Comparison of ENCODE assay signal across 8 cellular contexts in the genomic region with DNA sequence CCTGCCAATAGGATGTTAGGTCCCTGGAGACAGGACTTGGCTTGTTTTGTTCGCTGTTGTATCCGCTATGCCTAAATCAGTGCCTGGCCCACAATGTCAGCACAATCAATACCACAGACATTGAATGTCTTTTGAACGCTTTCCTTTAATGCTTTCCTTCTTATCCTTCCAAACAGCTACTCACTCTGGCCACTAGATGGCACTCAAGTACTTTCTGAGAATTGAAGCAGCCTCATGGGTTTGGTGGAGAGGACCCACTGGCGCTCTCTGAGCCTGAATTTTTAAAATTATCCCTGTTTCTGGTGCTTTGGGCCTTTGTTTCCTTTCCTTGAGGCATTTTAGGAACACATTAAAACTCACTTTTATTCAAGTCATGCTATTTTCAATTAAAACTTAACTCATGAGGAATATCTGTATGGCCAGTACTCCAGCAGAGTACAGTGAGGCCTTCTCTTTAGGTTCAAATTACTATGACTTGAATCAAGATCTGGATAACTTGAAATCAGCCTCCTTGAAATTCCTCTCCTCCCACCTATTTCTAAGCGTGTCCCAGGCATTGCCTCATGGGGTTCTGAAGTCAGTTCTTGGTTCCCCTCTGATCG. TPM values are rescaled to one million over a fixed set of nuclear protein-coding genes. Genes with fewer than 3 reads are reported as not detected.
A peak's percentile ranks its signal among the peaks of the same experiment; 100 is the strongest.
DNase-seq lines count a peak whose midpoint lies in the region; ATAC-seq and TF ChIP-seq lines count a peak whose summit lies in the region.

No MANE protein-coding gene starts in this region.

- TF ChIP-seq RAD21 in HCT116 (IDR thresholded peaks at IDR 0.05; ENCODE audit: low read depth) = peak; percentile 92

- TF ChIP-seq CTCF in HCT116 (IDR thresholded peaks at IDR 0.05 in 2 of 3, conservative IDR thresholded peaks at IDR 0.05 in 1 of 3; ENCODE audit: borderline replicate concordance in 1 of 3, insufficient read depth in 1 of 3, low read depth in 2 of 3, low read length in 2 of 3) (peak; percentile 82 to 97 (median 82)), fibroblast of pulmonary artery (IDR thresholded peaks at IDR 0.05; ENCODE audit: low read length, missing control alignments) (peak; percentile 88), ovary (IDR thresholded peaks at IDR 0.05) (peak; percentile 63 to 80 (median 78))

- H3K27me3 ChIP-seq in HCT116 (ENCODE audit: insufficient read depth, low read length) (no peaks in the 10 kb centered on the region; the same call in 1 of the 2 replicates), ovary (no peaks in the 10 kb centered on the region)

- H3K4me3 ChIP-seq in HCT116 (replicated peaks in 1 of 2; ENCODE audit: low read depth in 1 of 2, low read length in 2 of 2) (no peak overlapping the region), fibroblast of pulmonary artery (replicated peaks; ENCODE audit: low read depth, low read length) (no peak overlapping the region), ovary (no peak overlapping the region)

- DNase-seq in COLO829 (ENCODE audit: low spot score) (peak; percentile 82), HCT116 (ENCODE audit: low read depth, low spot score) (peak; percentile 68), NCI-H748 treated with DMSO at 0.1 percent for 48 hours (lab: John Stamatoyannopoulos, UW) (peak; percentile 90), activated T-cell treated with anti-CD3 and anti-CD28 coated beads for 4 hours (peak; percentile 47), fibroblast of pulmonary artery (ENCODE audit: low read depth) (peak; percentile 86), ovary (peak in 2 of 5 donors; percentile 34 to 39), T1000 (lab: John Stamatoyannopoulos, UW) (no peak)

- H3K4me1 ChIP-seq in HCT116 (ENCODE audit: control insufficient read depth in 1 of 2, insufficient read depth in 2 of 2, low read length in 2 of 2) (peaks cover 10 to 26% of the 10 kb centered on the region in 2 experiments), ovary (ENCODE audit: insufficient read depth) (no peaks in the 10 kb centered on the region)

- TF ChIP-seq EP300 in ovary (IDR thresholded peaks at IDR 0.05) = no peak

- H3K9ac ChIP-seq in HCT116 (ENCODE audit: low read length) = no peak overlapping the region

- ATAC-seq in HCT116 (peak; percentile 54), HG03039 (IDR thresholded peaks at IDR 0.05; ENCODE audit: unreplicated experiment) (no peak)

- RAD21 ChIA-PET in HCT116 (lab: Charles Lee; ENCODE audit: low non-redundant PET in 1 of 2, low total read pairs in 2 of 2, uncharacterized antibody in 2 of 2, unreplicated experiment in 2 of 2) = interaction anchor here (0.6 to 1.1 kb wide), 2 partner anchors 80 to 119 kb away, joined by 3 read pairs; no protein-coding TSS in a partner anchor

- intact Hi-C loops in HCT116 (cut with micrococcal nuclease) = loop anchor here (1.0 to 10.0 kb wide), 5 partner anchors 119 to 1057 kb away; partner anchors contain the start of genes AIPL1, KIAA0753 and TXNDC17
- intact Hi-C loops in ovary (cut with DNase I) = loop anchor here in 2 of 4 donors (5.0 kb wide), 2 partner anchors 120 to 835 kb away; no protein-coding TSS in a partner anchor

- no peaks in the 10 kb centered on the region for H3K9me2 ChIP-seq in HCT116 (ENCODE audit: insufficient read depth)

- no TSS peak for BruUV-seq in HCT116 (replicated peaks; lab: Mats Ljungman, UMichigan)

- WGBS in ovary, 3 donors = 28 to 30% (median 28%) methylated on average over 6 of the region's 6 CpGs

- H4K20me1 ChIP-seq in HCT116 (ENCODE audit: insufficient read depth) = no peaks in the 10 kb centered on the region

- no peak overlapping the region for H3K27ac ChIP-seq in HCT116 (ENCODE audit: low read depth, low read length)
- H3K27ac ChIP-seq in ovary = no peak overlapping the region

- no peaks in the 10 kb centered on the region for H3K9me3 ChIP-seq in HCT116 (ENCODE audit: control insufficient read depth in 1 of 2, insufficient read depth in 1 of 2, low read depth in 1 of 2, low read length in 2 of 2)
- H3K9me3 ChIP-seq in ovary = no peaks in the 10 kb centered on the region

- POLR2A ChIA-PET in HCT116 (lab: Charles Lee) = no interaction called here

- H3K4me2 ChIP-seq in HCT116 (ENCODE audit: low read length) = no peak overlapping the region

- H3K79me2 ChIP-seq in HCT116 (ENCODE audit: insufficient read depth, low read length) = no peaks in the 10 kb centered on the region

- H2AFZ ChIP-seq in HCT116 (ENCODE audit: low read depth, low read length, poor library complexity, severe bottlenecking) = peak overlapping the region; percentile 77

- TF ChIP-seq POLR2A in HCT116 (IDR thresholded peaks at IDR 0.05; ENCODE audit: borderline replicate concordance, extremely low read depth, insufficient read depth, insufficient read length) (no peak), ovary (IDR thresholded peaks at IDR 0.05) (no peak)

- no peaks in the 10 kb centered on the region for H3K36me3 ChIP-seq in HCT116 (ENCODE audit: control insufficient read depth in 1 of 2, insufficient read depth in 2 of 2, low read length in 2 of 2)
- H3K36me3 ChIP-seq in ovary = no peaks in the 10 kb centered on the region

- CTCF ChIA-PET in HCT116 (lab: Charles Lee) = interaction anchor here (1.2 to 1.5 kb wide), 3 partner anchors 119 to 833 kb away, joined by 5 to 7 read pairs (median 6); no protein-coding TSS in a partner anchor

TF ChIP-seq in HCT116, 20 proteins besides CTCF, POLR2A, EP300 and RAD21:
- TF ChIP-seq, protein P1, sequence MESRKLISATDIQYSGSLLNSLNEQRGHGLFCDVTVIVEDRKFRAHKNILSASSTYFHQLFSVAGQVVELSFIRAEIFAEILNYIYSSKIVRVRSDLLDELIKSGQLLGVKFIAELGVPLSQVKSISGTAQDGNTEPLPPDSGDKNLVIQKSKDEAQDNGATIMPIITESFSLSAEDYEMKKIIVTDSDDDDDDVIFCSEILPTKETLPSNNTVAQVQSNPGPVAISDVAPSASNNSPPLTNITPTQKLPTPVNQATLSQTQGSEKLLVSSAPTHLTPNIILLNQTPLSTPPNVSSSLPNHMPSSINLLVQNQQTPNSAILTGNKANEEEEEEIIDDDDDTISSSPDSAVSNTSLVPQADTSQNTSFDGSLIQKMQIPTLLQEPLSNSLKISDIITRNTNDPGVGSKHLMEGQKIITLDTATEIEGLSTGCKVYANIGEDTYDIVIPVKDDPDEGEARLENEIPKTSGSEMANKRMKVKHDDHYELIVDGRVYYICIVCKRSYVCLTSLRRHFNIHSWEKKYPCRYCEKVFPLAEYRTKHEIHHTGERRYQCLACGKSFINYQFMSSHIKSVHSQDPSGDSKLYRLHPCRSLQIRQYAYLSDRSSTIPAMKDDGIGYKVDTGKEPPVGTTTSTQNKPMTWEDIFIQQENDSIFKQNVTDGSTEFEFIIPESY (IDR thresholded peaks at IDR 0.05; ENCODE audit: extremely low read depth, insufficient replicate concordance, low read length) = no peak
- TF ChIP-seq ELF1 (IDR thresholded peaks at IDR 0.05; ENCODE audit: borderline replicate concordance, low read depth) (no peak), YY1 (IDR thresholded peaks at IDR 0.05; ENCODE audit: extremely low read depth, insufficient replicate concordance, low read depth, low read length) (no peak), FOSL1 (IDR thresholded peaks at IDR 0.05; ENCODE audit: low read depth) (no peak), REST (IDR thresholded peaks at IDR 0.05; ENCODE audit: low read depth) (no peak), ATF3 (IDR thresholded peaks at IDR 0.05) (no peak), ZFX (IDR thresholded peaks at IDR 0.05) (no peak)
- TF ChIP-seq, protein P2, sequence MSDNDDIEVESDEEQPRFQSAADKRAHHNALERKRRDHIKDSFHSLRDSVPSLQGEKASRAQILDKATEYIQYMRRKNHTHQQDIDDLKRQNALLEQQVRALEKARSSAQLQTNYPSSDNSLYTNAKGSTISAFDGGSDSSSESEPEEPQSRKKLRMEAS (IDR thresholded peaks at IDR 0.05) = no peak

RNA-seq across cellular contexts. Expression of gene NLRP1, which starts 3.2 kb away (rescaled TPM):
- total RNA-seq in HCT116 (2021; ENCODE audit: unreplicated experiment) (7.2 TPM), ovary (10 to 100 TPM; 43.7 to 75.9 (median 64.5) TPM)
- 5.1 and 5.7 TPM in 2 replicates for polyA plus RNA-seq in HCT116 (2012)
- polyA plus RNA-seq in ovary = 10 to 100 TPM; 29.3 to 45.4 TPM
